ENCODE assay signal across 1 cellular context in genomic region chr5:154664869-154665268, GRCh38.
TF ChIP-seq lines count a peak whose summit lies in the region.

No MANE protein-coding gene starts in this region.

TF ChIP-seq in K562, 482 proteins besides CTCF, POLR2A, EP300 and RAD21 (continued from another document):
- 0 out of 2 replicates have a peak, but pooled peaks have one; percentile 45 for TF ChIP-seq CBX5 (IDR thresholded peaks at IDR 0.05; ENCODE audit: borderline replicate concordance, low read depth)
- 0 out of 2 replicates have a peak, but pooled peaks have one; percentile 40 for TF ChIP-seq CBX1 (IDR thresholded peaks at IDR 0.05; ENCODE audit: low read depth)
- TF ChIP-seq, protein P1, sequence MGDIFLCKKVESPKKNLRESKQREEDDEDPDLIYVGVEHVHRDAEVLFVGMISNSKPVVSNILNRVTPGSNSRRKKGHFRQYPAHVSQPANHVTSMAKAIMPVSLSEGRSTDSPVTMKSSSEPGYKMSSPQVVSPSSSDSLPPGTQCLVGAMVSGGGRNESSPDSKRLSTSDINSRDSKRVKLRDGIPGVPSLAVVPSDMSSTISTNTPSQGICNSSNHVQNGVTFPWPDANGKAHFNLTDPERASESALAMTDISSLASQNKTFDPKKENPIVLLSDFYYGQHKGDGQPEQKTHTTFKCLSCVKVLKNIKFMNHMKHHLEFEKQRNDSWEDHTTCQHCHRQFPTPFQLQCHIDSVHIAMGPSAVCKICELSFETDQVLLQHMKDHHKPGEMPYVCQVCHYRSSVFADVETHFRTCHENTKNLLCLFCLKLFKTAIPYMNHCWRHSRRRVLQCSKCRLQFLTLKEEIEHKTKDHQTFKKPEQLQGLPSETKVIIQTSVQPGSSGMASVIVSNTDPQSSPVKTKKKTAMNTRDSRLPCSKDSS (IDR thresholded peaks at IDR 0.05; ENCODE audit: low read depth, partially characterized antibody): peak; percentile 80
